Comparison of ENCODE assay signal across 18 cellular contexts in genomic region chr16:22233050-22233405, GRCh38. TPM values are rescaled to one million over a fixed set of nuclear protein-coding genes. Genes with fewer than 3 reads are reported as not detected.
DNase-seq lines count a peak whose midpoint lies in the region; ATAC-seq and TF ChIP-seq lines count a peak whose summit lies in the region.
"Had no signal": no experiment of that assay in that cellular context is flagged by ENCODE, and none has a peak within 500 bp of the region (broad histone marks: within the 10 kb centered on the region; RNA-seq: fewer than 3 reads in every experiment).

No MANE protein-coding gene starts in this region.

- H3K9me3 ChIP-seq in colonic mucosa (no peaks in the 10 kb centered on the region), mucosa of descending colon (no peaks in the 10 kb centered on the region), transverse colon (no peaks in the 10 kb centered on the region)
- H3K9me3 ChIP-seq in CD4-positive, alpha-beta T cell (ENCODE audit: control insufficient read depth, low read length): no peaks in the 10 kb centered on the region
- H3K9me3 ChIP-seq: ovary, vagina had no signal

- WGBS in transverse colon (ENCODE audit: low coverage in 1 of 2), 2 donors: 38 to 52% methylated on average over 2 to 4 of the region's 4 CpGs

- H3K9me3 Mint-ChIP-seq in CD4-positive, alpha-beta T cell: no peaks in the 10 kb centered on the region
- H3K9me3 Mint-ChIP-seq: H9, naive B cell had no signal

- H3K36me3 ChIP-seq in colonic mucosa: no peaks in the 10 kb centered on the region
- peaks cover 4% of the 10 kb centered on the region for H3K36me3 ChIP-seq in mucosa of descending colon (ENCODE audit: low read depth)
- peaks cover 0 to 16% (median 0%) of the 10 kb centered on the region in 4 donors for H3K36me3 ChIP-seq in transverse colon
- H3K36me3 ChIP-seq: ovary had no signal

- H3K9ac ChIP-seq in colonic mucosa (ENCODE audit: low read depth in 2 of 2, low read length in 2 of 2): no peak overlapping the region

- CTCF ChIA-PET in CD4-positive, alpha-beta T cell (lab: Charles Lee): no interaction called here

- H3K27me3 ChIP-seq in colonic mucosa (no peaks in the 10 kb centered on the region), transverse colon (no peaks in the 10 kb centered on the region), dorsolateral prefrontal cortex (no peaks in the 10 kb centered on the region)
- no peaks in the 10 kb centered on the region for H3K27me3 ChIP-seq in CD4-positive, alpha-beta T cell (ENCODE audit: control insufficient read depth, insufficient read depth, low read length)
- H3K27me3 ChIP-seq: ovary, vagina had no signal

- H3K27ac ChIP-seq in colonic mucosa: peak overlapping the region; percentile 70
- peak overlapping the region; percentile 83 to 91 (median 86) for H3K27ac ChIP-seq in transverse colon
- H3K27ac ChIP-seq in CD4-positive, alpha-beta T cell (ENCODE audit: low read depth, low read length): no peak overlapping the region
- peak overlapping the region in 2 of 59 donors; percentile 35 to 38 for H3K27ac ChIP-seq in dorsolateral prefrontal cortex
- H3K27ac ChIP-seq: ovary had no signal

- peaks cover 42% of the 10 kb centered on the region for H3K36me3 Mint-ChIP-seq in CD4-positive, alpha-beta T cell (ENCODE audit: low read depth)
- H3K36me3 Mint-ChIP-seq: naive B cell had no signal

- H3K4me3 ChIP-seq in colonic mucosa: no peak overlapping the region
- H3K4me3 ChIP-seq in mucosa of descending colon: peak overlapping the region; percentile 9
- H3K4me3 ChIP-seq in transverse colon: no peak overlapping the region
- no peak overlapping the region for H3K4me3 ChIP-seq in foreskin fibroblast (ENCODE audit: low read depth in 1 of 2, low read length in 2 of 2)
- H3K4me3 ChIP-seq in dorsolateral prefrontal cortex: no peak overlapping the region
- H3K4me3 ChIP-seq: ovary, vagina had no signal

- H3K4me3 Mint-ChIP-seq in CD4-positive, alpha-beta T cell: no peak overlapping the region
- H3K4me3 Mint-ChIP-seq: H9, naive B cell had no signal

- ATAC-seq in Right ventricle myocardium superior (ENCODE audit: poor library complexity) (peak; percentile 17), Right ventricle myocardium inferior (no peak), mucosa of descending colon (no peak)
- no peak for ATAC-seq in CD4-positive, alpha-beta T cell (ENCODE audit: poor library complexity)

- TF ChIP-seq CTCF in colonic mucosa (IDR thresholded peaks at IDR 0.05) (no peak), mucosa of descending colon (IDR thresholded peaks at IDR 0.05) (no peak), transverse colon (IDR thresholded peaks at IDR 0.05) (no peak), foreskin fibroblast (IDR thresholded peaks at IDR 0.05; ENCODE audit: low read depth, low read length) (no peak), dorsolateral prefrontal cortex (IDR thresholded peaks at IDR 0.05 in 54 of 56, conservative IDR thresholded peaks at IDR 0.05 in 2 of 56; ENCODE audit: low read depth in 1 of 56, partially characterized antibody in 56 of 56) (no peak)
- TF ChIP-seq CTCF in CD4-positive, alpha-beta T cell (IDR thresholded peaks at IDR 0.05): no peak

- POLR2A ChIA-PET in CD4-positive, alpha-beta T cell (lab: Charles Lee): no interaction called here

- DNase-seq in Right ventricle myocardium superior: no peak
- DNase-seq in Right ventricle myocardium inferior (ENCODE audit: missing footprints): no peak
- DNase-seq in colonic mucosa: no peak
- no peak for DNase-seq in mucosa of descending colon
- no peak for DNase-seq in transverse colon
- no peak for DNase-seq in foreskin fibroblast
- no peak for DNase-seq in CD4-positive, alpha-beta T cell
- DNase-seq in dorsolateral prefrontal cortex: no peak
- DNase-seq: activated CD4-positive, CD25-positive, alpha-beta regulatory T cell; GF-D8; glutamatergic neuron; H9; naive B cell; NCI-H2081 treated with DMSO at 0.1 percent for 48 hours; NCI-H526; ovary; stimulated activated CD4-positive, alpha-beta T cell treated with anti-CD3 and anti-CD28 coated beads, Interleukin-4, amount 100 ng/mL, for 4 hours had no signal

- intact Hi-C loops in Right ventricle myocardium superior (cut with DNase I) (no loop called here), Right ventricle myocardium inferior (cut with DNase I) (loop anchor here (5.0 kb wide), 1 partner anchor 39 kb away; no protein-coding TSS in a partner anchor), colonic mucosa (cut with DNase I) (loop anchor here (2.0 kb wide), 1 partner anchor 64 kb away; the partner anchor contains the start of gene POLR3E), mucosa of descending colon (cut with DNase I, micrococcal nuclease) (no loop called here), transverse colon (cut with DNase I; ENCODE audit: low total_unique reads) (no loop called here), dorsolateral prefrontal cortex (cut with DNase I) (no loop called here)
- intact Hi-C loops in CD4-positive, alpha-beta T cell (cut with DNase I, micrococcal nuclease): no loop called here

- no peaks in the 10 kb centered on the region for H3K27me3 Mint-ChIP-seq in CD4-positive, alpha-beta T cell
- H3K27me3 Mint-ChIP-seq: naive B cell had no signal

- in situ Hi-C loops in transverse colon (cut with MboI; ENCODE audit: low pct_ligation_motif_present in 1 of 4, low pct_unique_long_range_greater_than_20kb in 1 of 4, low sequenced_read_pairs in 3 of 4): no loop called here

- TF ChIP-seq POLR2A in transverse colon (IDR thresholded peaks at IDR 0.05): no peak

- H3K4me1 ChIP-seq in colonic mucosa: peaks cover 13% of the 10 kb centered on the region
- H3K4me1 ChIP-seq in mucosa of descending colon (ENCODE audit: low read depth): peaks cover 36% of the 10 kb centered on the region
- peaks cover 3 to 50% (median 26%) of the 10 kb centered on the region in 4 donors for H3K4me1 ChIP-seq in transverse colon

- no peak for TF ChIP-seq EP300 in transverse colon (IDR thresholded peaks at IDR 0.05; ENCODE audit: low read depth)

- H3K27ac Mint-ChIP-seq in CD4-positive, alpha-beta T cell: no peak overlapping the region

- peaks cover under 1% of the 10 kb centered on the region for H3K4me1 Mint-ChIP-seq in CD4-positive, alpha-beta T cell (ENCODE audit: low read depth)

RNA-seq across cellular contexts. Expression of gene EEF2K, which starts 26.9 kb away (rescaled TPM):
- total RNA-seq in Right ventricle myocardium superior (26.4 TPM), Right ventricle myocardium inferior (28.8 TPM), colonic mucosa (10 to 100 TPM; 25.8 to 53.4 TPM), mucosa of descending colon (10 to 100 TPM; 38.6 to 60.8 (median 39.7) TPM), transverse colon (100 to 1,000 TPM in 1 of 4 donors, 10 to 100 TPM in 3; 22.2 to 223 (median 50.1) TPM), dorsolateral prefrontal cortex (10 to 100 TPM; 14.7 to 60.6 (median 28.2) TPM)
- total RNA-seq in CD4-positive, alpha-beta T cell: 10 to 100 TPM; 10.1 to 13.2 TPM

Comparison
In these comparisons a context has a peak if more than half of its experiments do, and no peak if none do; other contexts are left out.
1. intact Hi-C loops: an anchor here in Right ventricle myocardium inferior (5.0 kb wide) and colonic mucosa (2.0 kb wide); none called in Right ventricle myocardium superior, mucosa of descending colon, transverse colon, CD4-positive, alpha-beta T cell and dorsolateral prefrontal cortex.